32 cellular contexts compared by ENCODE assay signal in genomic region chr22:35957589-35957988, GRCh38.
"Had no signal": no experiment of that assay in that cellular context is flagged by ENCODE, and none has a peak within 500 bp of the region (broad histone marks: within the 10 kb centered on the region; RNA-seq: fewer than 3 reads in every experiment).

No MANE protein-coding gene starts in this region.

- ATAC-seq: activated CD8-positive, alpha-beta memory T cell treated with anti-CD3 and anti-CD28 coated beads, Interleukin-2, amount 10 ng/mL, durations not matched to agents 7 days and 5 days; activated naive CD8-positive, alpha-beta T cell treated with anti-CD3 and anti-CD28 coated beads, Interleukin-2, amount 50 U/mL, for 24 hours; PC-3 had no signal

- DNase-seq: activated CD4-positive, alpha-beta memory T cell treated with anti-CD3 and anti-CD28 coated beads, Interleukin-2, amount 10 ng/mL, durations not matched to agents 7 days and 5 days; activated CD4-positive, alpha-beta T cell treated with anti-CD3 and anti-CD28 coated beads for 1 hour; activated CD4-positive, alpha-beta T cell treated with anti-CD3 and anti-CD28 coated beads for 48 hours; activated CD4-positive, CD25-positive, alpha-beta regulatory T cell; activated CD8-positive, alpha-beta memory T cell treated with anti-CD3 and anti-CD28 coated beads for 24 hours; activated CD8-positive, alpha-beta memory T cell treated with anti-CD3 and anti-CD28 coated beads, Interleukin-2, amount 10 ng/mL, durations not matched to agents 7 days and 5 days; activated CD8-positive, alpha-beta memory T cell treated with anti-CD3 and anti-CD28 coated beads, Interleukin-2, amount 50 U/mL, for 48 hours; activated effector memory CD4-positive, alpha-beta T cell treated with Interleukin-2 at 50 U/mL for 16 hours; activated naive CD4-positive, alpha-beta T cell treated with anti-CD3 and anti-CD28 coated beads, Interleukin-2, amount 10 ng/mL, durations not matched to agents 7 days and 5 days; activated naive CD8-positive, alpha-beta T cell treated with anti-CD3 and anti-CD28 coated beads, Interleukin-2, amount 50 U/mL, for 24 hours; activated T-cell treated with anti-CD3 and anti-CD28 coated beads, Interleukin-2, amount 50 U/mL, for 48 hours; aorta; NCI-H1105; NCI-H1436; NCI-H1694; NCI-H1930; NCI-H2081 treated with DMSO at 0.1 percent for 48 hours; NCI-H226; NCI-H446 treated with DMSO at 0.1 percent for 48 hours; NCI-H524; NCI-H748 treated with DMSO at 0.1 percent for 48 hours; NK-92 treated with Interleukin-12 subunit alpha and Interleukin-12 subunit beta, amount 100 ng/mL, for 24 hours; PC-3; Peyer's patch; RPMI8226; SHP77 treated with DMSO at 0.1 percent for 48 hours; SW 1271; T-helper 1 cell; T-helper 9 cell had no signal

- H3K9me3 ChIP-seq: Peyer's patch, SJSA1 had no signal

- H3K27me3 ChIP-seq: cardiac muscle cell, Peyer's patch, SJSA1 had no signal

- H3K4me3 ChIP-seq: cardiac muscle cell, Peyer's patch, SJSA1 had no signal

- H3K36me3 ChIP-seq: cardiac muscle cell, Peyer's patch, SJSA1 had no signal

- H3K27ac ChIP-seq: cardiac muscle cell, Peyer's patch, SJSA1, VCaP had no signal
